Comparison of ENCODE assay signal across 8 cellular contexts in the genomic region with DNA sequence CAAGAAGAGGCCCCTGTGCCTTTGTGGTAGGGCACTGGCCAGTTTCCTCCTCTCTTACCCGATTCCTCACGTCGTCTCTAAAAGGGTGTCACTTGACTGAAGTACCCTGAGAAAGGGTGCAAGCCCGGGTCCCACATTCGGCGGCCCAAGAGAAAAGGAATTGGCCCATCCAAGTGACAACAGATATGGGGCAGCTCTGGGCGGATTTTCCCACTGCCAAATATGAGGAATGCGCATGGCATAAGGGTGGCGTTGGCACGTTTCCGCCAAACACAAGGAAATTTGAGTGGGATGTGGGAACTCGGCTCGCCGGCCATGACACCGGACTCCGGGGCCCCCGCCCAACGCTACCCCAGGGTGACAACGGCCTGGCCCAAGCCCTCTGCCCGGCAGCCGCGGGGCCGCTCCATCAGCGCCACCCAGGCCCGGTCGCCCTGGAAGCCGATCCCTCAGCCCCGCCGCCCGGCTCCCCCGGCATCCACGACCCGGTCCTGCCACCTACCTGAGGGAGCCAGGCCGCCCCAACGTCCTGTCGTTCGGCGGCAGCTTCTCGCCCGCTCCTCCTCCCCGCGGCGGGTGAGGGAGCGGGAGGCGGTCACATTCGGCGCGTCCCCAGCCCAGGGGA. TPM values are rescaled to one million over a fixed set of nuclear protein-coding genes. Genes with fewer than 3 reads are reported as not detected.
DNase-seq lines count a peak whose midpoint lies in the region; ATAC-seq and TF ChIP-seq lines count a peak whose summit lies in the region.

No MANE protein-coding gene starts in this region.

- peak overlapping the region; percentile 100 for H3K27ac ChIP-seq in HUES64 (ENCODE audit: low read depth, low read length)
- H3K27ac ChIP-seq in transverse colon: peak overlapping the region; percentile 96 to 100 (median 100)

- H3K4me3 ChIP-seq in HUES64 (ENCODE audit: low read length) (peak overlapping the region; percentile 92), fibroblast of the aortic adventitia (ENCODE audit: low read depth, low read length) (peak overlapping the region; percentile 93), transverse colon (peak overlapping the region; percentile 78 to 99 (median 95))

- H3K27me3 ChIP-seq in HUES64 (ENCODE audit: insufficient read depth, low read length) (no peaks in the 10 kb centered on the region), transverse colon (no peaks in the 10 kb centered on the region)

- in situ Hi-C loops in transverse colon (cut with MboI; ENCODE audit: low pct_ligation_motif_present in 1 of 4, low pct_unique_long_range_greater_than_20kb in 1 of 4, low sequenced_read_pairs in 3 of 4): no loop called here

- H3K27me3 Mint-ChIP-seq in activated T-cell treated with anti-CD3 and anti-CD28 coated beads, Interleukin-2, amount 50 U/mL, for 4 hours (ENCODE audit: low read depth): no peaks in the 10 kb centered on the region
- no peaks in the 10 kb centered on the region for H3K27me3 Mint-ChIP-seq in nephron progenitor cell (ENCODE audit: low read depth, poor library complexity)

- peak overlapping the region; percentile 99 for H3K9ac ChIP-seq in HUES64 (ENCODE audit: low read depth, low read length)

- TF ChIP-seq EP300 in transverse colon (IDR thresholded peaks at IDR 0.05; ENCODE audit: low read depth): no peak

- TF ChIP-seq POLR2A in transverse colon (IDR thresholded peaks at IDR 0.05): no peak

- DNase-seq in ELR (ENCODE audit: low read depth) (peak; percentile 46), fibroblast of the aortic adventitia (ENCODE audit: low read depth) (no peak), nephron progenitor cell (no peak), transverse colon (peak; percentile 48), SK-N-DZ (ENCODE audit: low spot score) (no peak)
- no peak for DNase-seq in activated T-cell treated with anti-CD3 and anti-CD28 coated beads, Interleukin-2, amount 50 U/mL, for 4 hours

- no peaks in the 10 kb centered on the region for H3K9me3 Mint-ChIP-seq in activated T-cell treated with anti-CD3 and anti-CD28 coated beads, Interleukin-2, amount 50 U/mL, for 4 hours
- H3K9me3 Mint-ChIP-seq in nephron progenitor cell: no peaks in the 10 kb centered on the region

- TF ChIP-seq CTCF in fibroblast of the aortic adventitia (IDR thresholded peaks at IDR 0.05; ENCODE audit: insufficient read depth, low read length): no peak
- TF ChIP-seq CTCF in nephron progenitor cell (IDR thresholded peaks at IDR 0.05): no peak
- no peak for TF ChIP-seq CTCF in transverse colon (IDR thresholded peaks at IDR 0.05)

- ATAC-seq in GM21447 (IDR thresholded peaks at IDR 0.05; ENCODE audit: unreplicated experiment): peak; percentile 35
- peak; percentile 69 to 71 for ATAC-seq in activated T-cell treated with anti-CD3 and anti-CD28 coated beads, Interleukin-2, amount 50 U/mL, for 4 hours

- WGBS in HUES64: under 1% methylated on average over 48 of the region's 48 CpGs
- WGBS in transverse colon (ENCODE audit: low coverage in 1 of 2), 2 donors: 1% methylated on average over 29 of the region's 48 CpGs; no CpG with 5 or more reads in 1 of the 2 donors

- H3K27ac Mint-ChIP-seq in nephron progenitor cell: peak overlapping the region; percentile 99

- H3K36me3 ChIP-seq in HUES64 (ENCODE audit: insufficient read depth, low read length) (no peaks in the 10 kb centered on the region), transverse colon (no peaks in the 10 kb centered on the region)

- H3K4me1 ChIP-seq in HUES64 (ENCODE audit: insufficient read depth, low read length): peaks cover 12% of the 10 kb centered on the region
- peaks cover 20 to 48% (median 39%) of the 10 kb centered on the region in 4 donors for H3K4me1 ChIP-seq in transverse colon

- intact Hi-C loops in transverse colon (cut with DNase I; ENCODE audit: low total_unique reads): no loop called here

- H3K4me1 Mint-ChIP-seq in activated T-cell treated with anti-CD3 and anti-CD28 coated beads, Interleukin-2, amount 50 U/mL, for 4 hours (ENCODE audit: low read depth): peaks cover 37% of the 10 kb centered on the region
- peaks cover 38% of the 10 kb centered on the region for H3K4me1 Mint-ChIP-seq in nephron progenitor cell

- peak overlapping the region; percentile 88 for H3K4me3 Mint-ChIP-seq in activated T-cell treated with anti-CD3 and anti-CD28 coated beads, Interleukin-2, amount 50 U/mL, for 4 hours
- H3K4me3 Mint-ChIP-seq in nephron progenitor cell: peak overlapping the region; percentile 93

- peaks cover 2% of the 10 kb centered on the region for H3K36me3 Mint-ChIP-seq in activated T-cell treated with anti-CD3 and anti-CD28 coated beads, Interleukin-2, amount 50 U/mL, for 4 hours (ENCODE audit: insufficient read depth)
- peaks cover 9% of the 10 kb centered on the region for H3K36me3 Mint-ChIP-seq in nephron progenitor cell (ENCODE audit: low read depth)

- H3K9me3 ChIP-seq in HUES64 (ENCODE audit: insufficient read depth, low read depth, low read length): no peaks in the 10 kb centered on the region
- H3K9me3 ChIP-seq in transverse colon: no peaks in the 10 kb centered on the region

RNA-seq across cellular contexts. Expression of gene RAF1, which starts 0.5 kb away (rescaled TPM):
- polyA plus RNA-seq in HUES64 (2013, experiment 1 of 2): 88.5 TPM
- polyA plus RNA-seq in HUES64 (2013, experiment 2 of 2): 78.4 TPM
- 100 to 1,000 TPM in 2 of 3 donors, 10 to 100 TPM in 1; 97.2 to 104 (median 100) TPM for total RNA-seq in activated T-cell treated with anti-CD3 and anti-CD28 coated beads, Interleukin-2, amount 50 U/mL, for 4 hours
- total RNA-seq in fibroblast of the aortic adventitia (ENCODE audit: low replicate concordance) (37.5 and 78.0 TPM in 2 replicates), transverse colon (100 to 1,000 TPM in 3 of 4 donors, 10 to 100 TPM in 1; 98.4 to 283 (median 132) TPM)
- 141 and 146 TPM in 2 replicates for polyA plus RNA-seq in SK-N-DZ (2014; cell fraction: cytosol; rRNA removed)
- 241 and 267 TPM in 2 replicates for polyA plus RNA-seq in SK-N-DZ (2014; cell fraction: nucleus; rRNA removed)

Comparison
In these comparisons a context has a peak if more than half of its experiments do, and no peak if none do; other contexts are left out.
1. DNase-seq: peak in ELR (single experiment) and transverse colon (single experiment); none in activated T-cell treated with anti-CD3 and anti-CD28 coated beads, Interleukin-2, amount 50 U/mL, for 4 hours (single experiment), fibroblast of the aortic adventitia (single experiment), nephron progenitor cell (single experiment) and SK-N-DZ (single experiment).
2. Peak in every context shown above with its lines, with median percentiles within 50 percentile points of each other: H3K4me3 ChIP-seq.